Comparison of ENCODE assay signal across 7 cellular contexts in genomic region chrX:9405635-9406034, GRCh38. TPM values are rescaled to one million over a fixed set of nuclear protein-coding genes. Genes with fewer than 3 reads are reported as not detected.
DNase-seq lines count a peak whose midpoint lies in the region; FAIRE-seq and TF ChIP-seq lines count a peak whose summit lies in the region.
"Not testable (repeated sequence)": the region's sequence is repeated elsewhere in the genome, so short reads cannot be mapped to it uniquely, and the experiment has no call there.

No MANE protein-coding gene starts in this region.

- DNase-seq in GM19239 (ENCODE audit: insufficient read length, low spot score); small intestine: not testable (repeated sequence)
- peak; percentile 32 for DNase-seq in activated CD4-positive, CD25-positive, alpha-beta regulatory T cell treated with anti-CD3 and anti-CD28 coated beads, Interleukin-2, amount 50 U/mL, for 72 hours
- DNase-seq in ascending aorta (ENCODE audit: low spot score in 2 of 2) = peak; percentile 31 to 68
- peak; percentile 17 for DNase-seq in dedifferentiated amniotic fluid mesenchymal stem cell (ENCODE audit: extremely low spot score)
- peak; percentile 64 for DNase-seq in right atrium auricular region (ENCODE audit: low spot score)
- peak; percentile 3 for DNase-seq in mesendoderm

- not testable (repeated sequence) for H3K27me3 ChIP-seq in ascending aorta; right atrium auricular region; mesendoderm (ENCODE audit: insufficient read depth, low read length, poor library complexity); small intestine (ENCODE audit: control insufficient read depth in 2 of 2, insufficient read depth in 2 of 2, low read length in 2 of 2)

- intact Hi-C loops in ascending aorta (cut with DNase I) = not testable (repeated sequence)

- H2AK5ac ChIP-seq in mesendoderm (ENCODE audit: low read length) = not testable (repeated sequence)

- H4K5ac ChIP-seq in mesendoderm (ENCODE audit: low read length) = not testable (repeated sequence)

- FAIRE-seq in GM19239 (lab: Jason Lieb, UNC) (peak; percentile 48), small intestine (lab: Jason Lieb, UNC) (peak; percentile 94)

- not testable (repeated sequence) for H2BK120ac ChIP-seq in mesendoderm (ENCODE audit: low read depth, low read length)

- TF ChIP-seq CTCF in ascending aorta (IDR thresholded peaks at IDR 0.05); right atrium auricular region (IDR thresholded peaks at IDR 0.05): not testable (repeated sequence)

- not testable (repeated sequence) for H3K79me2 ChIP-seq in mesendoderm (ENCODE audit: control insufficient read depth, insufficient read depth, low read length)

- H2BK5ac ChIP-seq in mesendoderm (ENCODE audit: low read length) = not testable (repeated sequence)

- not testable (repeated sequence) for H3K23ac ChIP-seq in mesendoderm (ENCODE audit: low read length)

- not testable (repeated sequence) for H4K8ac ChIP-seq in mesendoderm (ENCODE audit: low read depth, low read length)

- H3K79me1 ChIP-seq in mesendoderm (ENCODE audit: low read length) = not testable (repeated sequence)

- not testable (repeated sequence) for H3K4me2 ChIP-seq in mesendoderm (ENCODE audit: low read length)

- H3K4me3 ChIP-seq in ascending aorta; right atrium auricular region; mesendoderm (ENCODE audit: low read length); small intestine (ENCODE audit: low read depth in 1 of 2, low read length in 2 of 2): not testable (repeated sequence)

- H3K36me3 ChIP-seq in ascending aorta; right atrium auricular region; mesendoderm (ENCODE audit: control insufficient read depth, insufficient read depth, low read length); small intestine (ENCODE audit: control insufficient read depth in 2 of 2, insufficient read depth in 2 of 2, low read length in 2 of 2): not testable (repeated sequence)

- H3K4me1 ChIP-seq in ascending aorta; right atrium auricular region; mesendoderm (ENCODE audit: control insufficient read depth, low read depth, low read length); small intestine (ENCODE audit: control insufficient read depth in 2 of 2, insufficient read depth in 1 of 2, low read depth in 1 of 2, low read length in 1 of 2): not testable (repeated sequence)

- not testable (repeated sequence) for H3K56ac ChIP-seq in mesendoderm (ENCODE audit: low read length)

- not testable (repeated sequence) for H3K27ac ChIP-seq in ascending aorta; right atrium auricular region; mesendoderm (ENCODE audit: low read depth, low read length); small intestine (ENCODE audit: low read depth in 1 of 2, low read length in 1 of 2)

- H2BK15ac ChIP-seq in mesendoderm (replicated peaks; ENCODE audit: low read depth) = not testable (repeated sequence)

- not testable (repeated sequence) for H3K18ac ChIP-seq in mesendoderm (ENCODE audit: low read length)

- not testable (repeated sequence) for H3K4ac ChIP-seq in mesendoderm (ENCODE audit: low read depth, low read length)

- WGBS in mesendoderm (ENCODE audit: extremely low coverage, insufficient coverage, low lambda C conversion rate) = no CpG with 5 or more reads among the region's 9 CpGs
- WGBS in small intestine, 3 donors = 87 to 92% (median 92%) methylated on average over 8 of the region's 9 CpGs

- H3K9ac ChIP-seq in mesendoderm (ENCODE audit: low read length) = not testable (repeated sequence)

- H3K9me3 ChIP-seq in ascending aorta; right atrium auricular region; small intestine (ENCODE audit: control insufficient read depth, low read depth): not testable (repeated sequence)

RNA-seq across cellular contexts. Expression of gene TBL1X, which starts 59.2 kb away (rescaled TPM):
- total RNA-seq in ascending aorta = 15.4 TPM
- 10 to 100 TPM; 12.3 to 14.0 TPM for total RNA-seq in right atrium auricular region
- polyA plus RNA-seq in mesendoderm (2013, experiment 1 of 2) = 19.6 TPM
- polyA plus RNA-seq in mesendoderm (2013, experiment 2 of 2) = 20.0 TPM
- 1 to 10 TPM in 2 of 3 donors, under 1 TPM in 1; 0.89 to 4.7 (median 3.2) TPM for polyA plus RNA-seq in small intestine
